In the genomic region with DNA sequence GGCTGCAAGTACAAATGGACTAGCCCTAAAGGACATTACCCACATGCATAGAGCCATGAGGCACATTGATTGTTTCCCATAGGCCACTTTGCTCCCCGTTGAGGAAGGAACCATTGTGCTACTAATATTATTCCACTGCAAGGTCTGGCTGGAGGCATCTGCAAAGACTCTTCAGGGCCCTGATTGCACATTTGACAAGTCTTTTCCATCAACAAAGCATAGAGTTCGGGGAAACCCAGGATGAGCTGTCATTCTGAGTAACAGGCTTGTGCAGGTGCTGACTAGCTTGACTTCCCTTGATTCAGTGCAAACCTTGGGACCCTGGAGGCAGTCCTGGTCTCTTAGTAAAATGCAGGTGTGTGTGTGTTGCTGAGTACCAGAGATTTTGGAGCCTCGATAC, we compare ENCODE assay signal across 9 cellular contexts.
DNase-seq lines count a peak whose midpoint lies in the region; ATAC-seq and TF ChIP-seq lines count a peak whose summit lies in the region.
"Had no signal": no experiment of that assay in that cellular context is flagged by ENCODE, and none has a peak within 500 bp of the region (broad histone marks: within the 10 kb centered on the region; RNA-seq: fewer than 3 reads in every experiment).

No MANE protein-coding gene starts in this region.

- H3K36me3 ChIP-seq in cardiac muscle cell, result no peaks in the 10 kb centered on the region

- H3K27ac ChIP-seq in cardiac muscle cell, result peak overlapping the region; percentile 49
- H3K27ac ChIP-seq: SK-N-MC had no signal

- no peaks in the 10 kb centered on the region for H3K9me3 ChIP-seq in cardiac muscle cell (ENCODE audit: low read depth)

- intact Hi-C loops in cardiac septum (cut with DNase I) (no loop called here), left colon (cut with DNase I, micrococcal nuclease) (no loop called here)

- H3K4me1 ChIP-seq in cardiac muscle cell (ENCODE audit: low read depth), result peaks cover 38% of the 10 kb centered on the region

- DNase-seq in cardiac muscle cell (ENCODE audit: low read depth in 1 of 2, low spot score in 1 of 2) (no peak), cardiac septum (ENCODE audit: low spot score) (no peak), kidney glomerular epithelial cell (lab: John Stamatoyannopoulos, UW) (peak; percentile 37), germinal center (ENCODE audit: low spot score) (no peak), NCI-H82 treated with DMSO at 0.1 percent for 48 hours (lab: John Stamatoyannopoulos, UW; ENCODE audit: unreplicated experiment) (no peak), left colon (no peak)
- peak; percentile 12 for DNase-seq in activated CD8-positive, alpha-beta memory T cell treated with anti-CD3 and anti-CD28 coated beads, Interleukin-2, amount 50 U/mL, for 1 hour (ENCODE audit: extremely low read depth)
- DNase-seq in stimulated activated CD8-positive, alpha-beta memory T cell treated with anti-CD3 and anti-CD28 coated beads, Interleukin-7, amount 100 ng/mL, for 24 hours (ENCODE audit: low read depth), result peak; percentile 31

- no peak overlapping the region for H3K4me3 ChIP-seq in cardiac muscle cell
- H3K4me3 ChIP-seq: SK-N-MC had no signal

- TF ChIP-seq CTCF in cardiac muscle cell (IDR thresholded peaks at IDR 0.05; ENCODE audit: low read depth, low read length), result no peak

- no peaks in the 10 kb centered on the region for H3K27me3 ChIP-seq in cardiac muscle cell

- ATAC-seq in left colon, result no peak

Comparison
In these comparisons a context has a peak if more than half of its experiments do, and no peak if none do; other contexts are left out.
1. DNase-seq: peak in activated CD8-positive, alpha-beta memory T cell treated with anti-CD3 and anti-CD28 coated beads, Interleukin-2, amount 50 U/mL, for 1 hour (single experiment), kidney glomerular epithelial cell (single experiment) and stimulated activated CD8-positive, alpha-beta memory T cell treated with anti-CD3 and anti-CD28 coated beads, Interleukin-7, amount 100 ng/mL, for 24 hours (single experiment); none in cardiac muscle cell (0 of 2), cardiac septum (single experiment), germinal center (single experiment), NCI-H82 treated with DMSO at 0.1 percent for 48 hours (single experiment) and left colon (0 of 2).